In the genomic region with DNA sequence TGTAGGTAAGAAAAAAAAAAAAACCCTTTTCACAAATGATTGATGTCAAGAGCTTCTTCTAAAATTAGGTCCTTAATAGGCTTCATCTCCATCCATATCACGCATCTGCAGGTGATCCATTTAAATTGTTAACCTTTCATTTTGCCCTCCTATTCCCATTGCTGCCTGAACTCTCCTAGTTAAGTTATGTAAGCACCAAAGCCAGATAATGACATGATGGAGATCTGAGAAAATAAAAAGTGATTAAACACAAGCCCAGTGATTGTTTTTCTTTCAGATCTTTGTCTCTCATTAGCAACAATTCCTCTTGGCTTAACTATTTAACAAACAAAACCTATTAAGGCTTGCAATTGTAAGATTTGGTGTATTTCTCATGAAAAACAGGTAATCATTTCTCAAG, we compare ENCODE assay signal across 19 cellular contexts.
"Had no signal": no experiment of that assay in that cellular context is flagged by ENCODE, and none has a peak within 500 bp of the region (broad histone marks: within the 10 kb centered on the region; RNA-seq: fewer than 3 reads in every experiment).

No MANE protein-coding gene starts in this region.

- H3K27me3 Mint-ChIP-seq: activated naive CD8-positive, alpha-beta T cell treated with anti-CD3 and anti-CD28 coated beads for 36 hours had no signal

- H3K4me3 Mint-ChIP-seq: activated naive CD8-positive, alpha-beta T cell treated with anti-CD3 and anti-CD28 coated beads for 36 hours; neural progenitor cell; T-helper 2 cell treated with Interferon-gamma antibody and Interleukin-4, amounts not matched to agents 5 μg/mL and 100 μg/mL, for 36 hours had no signal

- DNase-seq: activated CD4-positive, alpha-beta T cell treated with anti-CD3 and anti-CD28 coated beads for 1 hour; activated CD4-positive, alpha-beta T cell treated with anti-CD3 and anti-CD28 coated beads, Interleukin-2, amount 50 U/mL, for 48 hours; activated gamma-delta T cell; activated naive CD8-positive, alpha-beta T cell treated with anti-CD3 and anti-CD28 coated beads for 36 hours; activated T-cell treated with anti-CD3 and anti-CD28 coated beads, Interleukin-2, amount 50 U/mL, for 48 hours; anterior cingulate cortex; effector CD4-positive, alpha-beta T cell; hippocampal formation; lower lobe of right lung; pancreas; stimulated activated CD4-positive, alpha-beta T cell treated with anti-CD3 and anti-CD28 coated beads, Interleukin-2, amount 100 ng/mL, for 48 hours; stimulated activated naive CD4-positive, alpha-beta T cell treated with Interleukin-2 at 50 U/mL for 16 hours; testis; upper lobe of right lung had no signal

- H2AFZ ChIP-seq: neural progenitor cell had no signal

- H3K4me2 ChIP-seq: neural progenitor cell had no signal

- H3K27ac Mint-ChIP-seq: activated naive CD8-positive, alpha-beta T cell treated with anti-CD3 and anti-CD28 coated beads for 36 hours; neural progenitor cell; T-helper 2 cell treated with Interferon-gamma antibody and Interleukin-4, amounts not matched to agents 5 μg/mL and 100 μg/mL, for 36 hours had no signal

- H3K4me3 ChIP-seq: breast epithelium, gastroesophageal sphincter, lower lobe of right lung, neural progenitor cell, pancreas, testis, upper lobe of right lung had no signal

- H3K9ac ChIP-seq: neural progenitor cell had no signal

- H3K4me1 ChIP-seq: breast epithelium, gastroesophageal sphincter, lower lobe of right lung, neural progenitor cell, pancreas, testis, upper lobe of right lung had no signal

- H3K4me1 Mint-ChIP-seq: neural progenitor cell had no signal

- H3K27me3 ChIP-seq: breast epithelium, gastroesophageal sphincter, neural progenitor cell, pancreas, testis, upper lobe of right lung had no signal

- H3K9me3 Mint-ChIP-seq: activated naive CD8-positive, alpha-beta T cell treated with anti-CD3 and anti-CD28 coated beads for 36 hours; neural progenitor cell; T-helper 2 cell treated with Interferon-gamma antibody and Interleukin-4, amounts not matched to agents 5 μg/mL and 100 μg/mL, for 36 hours had no signal

- H3K9me3 ChIP-seq: breast epithelium, gastroesophageal sphincter, lower lobe of right lung, pancreas, testis, upper lobe of right lung had no signal

- H3K27ac ChIP-seq: breast epithelium, epithelial cell of prostate, gastroesophageal sphincter, lower lobe of right lung, neural progenitor cell, pancreas, testis, upper lobe of right lung had no signal
